Comparison of ENCODE assay signal across 14 cellular contexts in the genomic region with DNA sequence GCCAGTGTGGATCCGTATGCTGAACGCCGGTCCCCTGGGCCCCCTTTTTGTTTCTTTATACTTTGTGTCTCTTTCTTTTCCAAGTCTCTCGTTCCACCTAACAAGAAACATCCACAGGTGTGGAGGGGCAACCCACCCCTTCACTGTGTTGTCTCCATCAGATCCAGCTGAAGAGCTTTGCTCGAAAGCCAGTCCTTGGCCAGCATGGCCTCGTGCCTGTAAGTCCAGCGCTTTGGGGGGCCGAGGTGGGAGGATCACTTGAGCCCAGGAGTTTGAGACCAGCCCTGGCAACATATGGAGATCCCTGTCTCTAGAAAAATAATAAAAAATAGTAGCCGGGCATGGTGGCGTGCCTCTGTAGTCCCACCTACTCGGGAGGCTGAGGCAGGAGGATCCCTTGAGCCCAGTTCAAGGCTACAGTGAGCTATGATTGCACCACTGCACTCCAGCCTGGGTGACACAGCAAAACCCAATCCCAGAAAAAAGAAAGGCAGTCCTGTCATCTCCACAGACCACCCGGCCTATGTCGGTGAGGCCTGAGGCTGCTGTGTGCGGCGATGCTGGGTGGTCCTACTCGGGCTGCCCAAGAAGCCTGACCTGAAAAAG. TPM values are rescaled to one million over a fixed set of nuclear protein-coding genes. Genes with fewer than 3 reads are reported as not detected.
DNase-seq lines count a peak whose midpoint lies in the region; TF ChIP-seq lines count a peak whose summit lies in the region.
"Had no signal": no experiment of that assay in that cellular context is flagged by ENCODE, and none has a peak within 500 bp of the region (broad histone marks: within the 10 kb centered on the region; RNA-seq: fewer than 3 reads in every experiment).

No MANE protein-coding gene starts in this region.

- 82 to 87% methylated on average over 9 to 13 of the region's 16 CpGs for WGBS in esophagus squamous epithelium, 2 donors
- WGBS in smooth muscle cell (ENCODE audit: low lambda C conversion rate), result 92% methylated on average over 16 of the region's 16 CpGs

- peaks cover 3% of the 10 kb centered on the region for H3K27me3 Mint-ChIP-seq in T-helper 2 cell treated with Interferon-gamma antibody and Interleukin-4, amounts not matched to agents 5 μg/mL and 100 μg/mL, for 36 hours (ENCODE audit: low read depth)
- no peaks in the 10 kb centered on the region for H3K27me3 Mint-ChIP-seq in mesothelial cell of epicardium (ENCODE audit: low read depth)

- no peak overlapping the region for H3K9ac ChIP-seq in smooth muscle cell (ENCODE audit: low read depth)
- H3K9ac ChIP-seq: BLaER1 had no signal

- TF ChIP-seq CTCF in RWPE1 (conservative IDR thresholded peaks at IDR 0.05; ENCODE audit: low read depth), result no peak
- TF ChIP-seq CTCF in esophagus squamous epithelium (IDR thresholded peaks at IDR 0.05), result no peak
- no peak for TF ChIP-seq CTCF in smooth muscle cell (IDR thresholded peaks at IDR 0.05; ENCODE audit: borderline replicate concordance, insufficient read depth, poor library complexity, severe bottlenecking)
- no peak for TF ChIP-seq CTCF in mesothelial cell of epicardium (IDR thresholded peaks at IDR 0.05; ENCODE audit: unreplicated experiment)

- H3K9me3 ChIP-seq in esophagus squamous epithelium (no peaks in the 10 kb centered on the region), smooth muscle cell (replicated peaks; ENCODE audit: low read depth) (no peaks in the 10 kb centered on the region)
- H3K9me3 ChIP-seq: BLaER1, tibial nerve had no signal

- H3K36me3 ChIP-seq in esophagus squamous epithelium, result no peaks in the 10 kb centered on the region
- no peaks in the 10 kb centered on the region for H3K36me3 ChIP-seq in smooth muscle cell (ENCODE audit: low read depth)
- H3K36me3 ChIP-seq: BLaER1, tibial nerve had no signal

- intact Hi-C loops in esophagus squamous epithelium (cut with DNase I), result no loop called here

- peaks cover 4% of the 10 kb centered on the region for H3K36me3 Mint-ChIP-seq in T-helper 2 cell treated with Interferon-gamma antibody and Interleukin-4, amounts not matched to agents 5 μg/mL and 100 μg/mL, for 36 hours (ENCODE audit: low read depth)
- H3K36me3 Mint-ChIP-seq in mesothelial cell of epicardium, result no peaks in the 10 kb centered on the region

- no peaks in the 10 kb centered on the region for H3K9me3 Mint-ChIP-seq in T-helper 2 cell treated with Interferon-gamma antibody and Interleukin-4, amounts not matched to agents 5 μg/mL and 100 μg/mL, for 36 hours
- no peaks in the 10 kb centered on the region for H3K9me3 Mint-ChIP-seq in mesothelial cell of epicardium
- H3K9me3 Mint-ChIP-seq: activated B cell treated with CpG ODN at 0.5 μM for 24 hours had no signal

- no peaks in the 10 kb centered on the region for H4K20me1 ChIP-seq in smooth muscle cell (ENCODE audit: low read depth)

- no peak for TF ChIP-seq POLR2A in esophagus squamous epithelium (IDR thresholded peaks at IDR 0.05)

- peaks cover 30% of the 10 kb centered on the region for H3K4me1 Mint-ChIP-seq in T-helper 2 cell treated with Interferon-gamma antibody and Interleukin-4, amounts not matched to agents 5 μg/mL and 100 μg/mL, for 36 hours (ENCODE audit: low read depth)
- peaks cover 41% of the 10 kb centered on the region for H3K4me1 Mint-ChIP-seq in mesothelial cell of epicardium

- H3K4me3 ChIP-seq in esophagus squamous epithelium (peak overlapping the region in 1 of 4 donors; percentile 2), smooth muscle cell (no peak overlapping the region)
- H3K4me3 ChIP-seq: BLaER1, tibial nerve had no signal

- H3K4me2 ChIP-seq in smooth muscle cell, result peak overlapping the region; percentile 42

- CTCF ChIA-PET in RWPE1 (lab: Yijun Ruan, JAX), result interaction anchor here (1.2 kb wide), 1 partner anchor 14 kb away, joined by 5 read pairs; no protein-coding TSS in a partner anchor

- peaks cover 24% of the 10 kb centered on the region for H3F3A ChIP-seq in smooth muscle cell (ENCODE audit: low read depth)

- H3K4me1 ChIP-seq in esophagus squamous epithelium (peaks cover 16 to 77% (median 34%) of the 10 kb centered on the region in 3 donors), smooth muscle cell (ENCODE audit: low read depth) (peaks cover 14% of the 10 kb centered on the region)

- H3K27ac Mint-ChIP-seq in T-helper 2 cell treated with Interferon-gamma antibody and Interleukin-4, amounts not matched to agents 5 μg/mL and 100 μg/mL, for 36 hours, result peak overlapping the region; percentile 83
- no peak overlapping the region for H3K27ac Mint-ChIP-seq in mesothelial cell of epicardium
- H3K27ac Mint-ChIP-seq: activated B cell treated with CpG ODN at 0.5 μM for 24 hours had no signal

- no peak overlapping the region for H2AFZ ChIP-seq in smooth muscle cell (ENCODE audit: low read depth)

- no peak for DNase-seq in T-helper 2 cell treated with Interferon-gamma antibody and Interleukin-4, amounts not matched to agents 5 μg/mL and 100 μg/mL, for 36 hours (ENCODE audit: low spot score)
- DNase-seq in T-helper 2 cell (no peak), RWPE1 (ENCODE audit: low spot score) (no peak), esophagus squamous epithelium (lab: John Stamatoyannopoulos, UW) (no peak), smooth muscle cell (lab: John Stamatoyannopoulos, UW; ENCODE audit: unreplicated experiment) (no peak), mesothelial cell of epicardium (ENCODE audit: low spot score in 2 of 2, unreplicated experiment in 2 of 2) (no peak), RKO (ENCODE audit: low spot score) (no peak), SKM-1 treated with dmso at 0.1 percent for 144 hours (lab: John Stamatoyannopoulos, UW; ENCODE audit: unreplicated experiment) (no peak)
- DNase-seq: 8988T, activated B cell treated with CpG ODN at 0.5 μM for 24 hours, activated gamma-delta T cell, head of caudate nucleus had no signal

- H3K27me3 ChIP-seq in esophagus squamous epithelium (no peaks in the 10 kb centered on the region), smooth muscle cell (ENCODE audit: low read depth) (no peaks in the 10 kb centered on the region)
- H3K27me3 ChIP-seq: BLaER1 had no signal

- POLR2A ChIA-PET in RWPE1 (lab: Yijun Ruan, JAX; ENCODE audit: low non-redundant PET), result no interaction called here

- H3K4me3 Mint-ChIP-seq in T-helper 2 cell treated with Interferon-gamma antibody and Interleukin-4, amounts not matched to agents 5 μg/mL and 100 μg/mL, for 36 hours, result peak overlapping the region; percentile 73
- H3K4me3 Mint-ChIP-seq in mesothelial cell of epicardium, result no peak overlapping the region
- H3K4me3 Mint-ChIP-seq: activated B cell treated with CpG ODN at 0.5 μM for 24 hours had no signal

- H3K79me2 ChIP-seq in smooth muscle cell (ENCODE audit: low read depth), result no peaks in the 10 kb centered on the region

- H3K27ac ChIP-seq in RWPE1, result peak overlapping the region; percentile 17; the same call in 1 of the 2 replicates
- H3K27ac ChIP-seq in esophagus squamous epithelium, result peak overlapping the region; percentile 60 to 84 (median 74)
- H3K27ac ChIP-seq in smooth muscle cell (ENCODE audit: low read depth), result peak overlapping the region; percentile 78
- H3K27ac ChIP-seq: BLaER1 had no signal

RNA-seq across cellular contexts. Expression of a gene that starts 3.4 kb away (rescaled TPM):
- 10 to 100 TPM; 17.7 to 27.1 (median 25.8) TPM for total RNA-seq in esophagus squamous epithelium
- 11.8 and 24.6 TPM in 2 replicates for total RNA-seq in smooth muscle cell
- 12.4 and 23.5 TPM in 2 replicates for polyA plus RNA-seq in smooth muscle cell
- total RNA-seq in mesothelial cell of epicardium, result 31.8 to 35.4 TPM (median 33.9 TPM) in 3 replicates

RNA-seq across cellular contexts. Expression of a gene that starts 9.6 kb away (rescaled TPM):
- 10 to 100 TPM; 30.4 to 49.6 (median 35.1) TPM for total RNA-seq in esophagus squamous epithelium
- total RNA-seq in smooth muscle cell, result 21.2 and 23.6 TPM in 2 replicates
- 37.2 and 37.9 TPM in 2 replicates for polyA plus RNA-seq in smooth muscle cell
- 33.5 to 34.6 TPM (median 34.4 TPM) in 3 replicates for total RNA-seq in mesothelial cell of epicardium

RNA-seq across cellular contexts. Expression of a gene that starts 27.3 kb away (rescaled TPM):
- total RNA-seq in esophagus squamous epithelium (10 to 100 TPM; 20.8 to 43.2 (median 32.5) TPM), smooth muscle cell (61.1 and 62.2 TPM in 2 replicates), mesothelial cell of epicardium (77.2 to 79.9 TPM (median 79.5 TPM) in 3 replicates)
- 243 and 254 TPM in 2 replicates for polyA plus RNA-seq in smooth muscle cell

Comparison
In these comparisons a context has a peak if more than half of its experiments do, and no peak if none do; other contexts are left out.
1. H3K27ac ChIP-seq: peak in every context shown above with its lines; median percentile 78 in smooth muscle cell; 74 in esophagus squamous epithelium; 17 in RWPE1.